ENCODE assay signal across 20 cellular contexts in genomic region chr16:11121909-11122692, GRCh38.
DNase-seq lines count a peak whose midpoint lies in the region; ATAC-seq, FAIRE-seq and TF ChIP-seq lines count a peak whose summit lies in the region.
"Had no signal": no experiment of that assay in that cellular context is flagged by ENCODE, and none has a peak within 500 bp of the region (broad histone marks: within the 10 kb centered on the region; RNA-seq: fewer than 3 reads in every experiment).

No MANE protein-coding gene starts in this region.

- H2AFZ ChIP-seq in astrocyte (ENCODE audit: low read depth, low read length), result no peak overlapping the region

- H3K36me3 Mint-ChIP-seq in activated T-cell treated with anti-CD3 and anti-CD28 coated beads, Interleukin-2, amount 50 U/mL, for 72 hours (ENCODE audit: insufficient read depth in 2 of 2), result peaks cover 9 to 26% of the 10 kb centered on the region in 2 donors
- peaks cover 14% of the 10 kb centered on the region for H3K36me3 Mint-ChIP-seq in astrocyte (ENCODE audit: low read depth, unreplicated experiment)

- H3K27ac Mint-ChIP-seq in activated T-cell treated with anti-CD3 and anti-CD28 coated beads, Interleukin-2, amount 50 U/mL, for 72 hours, result peak overlapping the region; percentile 38
- H3K27ac Mint-ChIP-seq in astrocyte (ENCODE audit: unreplicated experiment), result peak overlapping the region; percentile 72

- no peak for FAIRE-seq in astrocyte (lab: Jason Lieb, UNC)
- FAIRE-seq: G401.6, GM12878 had no signal

- no peak overlapping the region for H3K9ac ChIP-seq in astrocyte (ENCODE audit: low read length)
- H3K9ac ChIP-seq in rectal smooth muscle tissue (ENCODE audit: low read length), result no peak overlapping the region

- TF ChIP-seq CTCF in astrocyte (IDR thresholded peaks at IDR 0.05; ENCODE audit: insufficient read depth, low read depth, low read length), result no peak

- ATAC-seq in activated T-cell treated with anti-CD3 and anti-CD28 coated beads, Interleukin-2, amount 50 U/mL, for 72 hours (replicated peaks in 1 of 2), result no peak
- ATAC-seq in HG03571 (IDR thresholded peaks at IDR 0.05; ENCODE audit: unreplicated experiment) (no peak), GM18502 (IDR thresholded peaks at IDR 0.05; ENCODE audit: poor library complexity, unreplicated experiment) (no peak)
- ATAC-seq: body of pancreas, GM12878 had no signal

- H3K9me3 ChIP-seq in astrocyte (ENCODE audit: insufficient read depth, low read depth, low read length), result no peaks in the 10 kb centered on the region
- H3K9me3 ChIP-seq: body of pancreas, Caco-2, esophagus squamous epithelium had no signal

- DNase-seq in activated T-cell treated with anti-CD3 and anti-CD28 coated beads, Interleukin-2, amount 50 U/mL, for 72 hours, result no peak
- DNase-seq in activated T-cell treated with anti-CD3 and anti-CD28 coated beads for 4 hours (no peak), NCI-H1105 treated with DMSO at 0.1 percent for 48 hours (lab: John Stamatoyannopoulos, UW) (peak; percentile 37), astrocyte (ENCODE audit: low read depth) (peak; percentile 79), DMS114 treated with DMSO at 0.1 percent for 48 hours (lab: John Stamatoyannopoulos, UW; ENCODE audit: unreplicated experiment) (no peak)
- DNase-seq: activated CD8-positive, alpha-beta memory T cell treated with anti-CD3 and anti-CD28 coated beads for 24 hours; body of pancreas; Caco-2; dorsolateral prefrontal cortex; esophagus squamous epithelium; head of caudate nucleus; Karpas-422; mesenchymal stem cell; NCI-H1694; NCI-H510A had no signal

- H4K20me1 ChIP-seq in astrocyte (ENCODE audit: insufficient read depth, low read length), result peaks cover 3% of the 10 kb centered on the region

- no peak overlapping the region for H3K4me2 ChIP-seq in astrocyte (ENCODE audit: low read length)

- H3K27me3 Mint-ChIP-seq in activated T-cell treated with anti-CD3 and anti-CD28 coated beads, Interleukin-2, amount 50 U/mL, for 72 hours (ENCODE audit: low read depth), result no peaks in the 10 kb centered on the region
- peaks cover 2% of the 10 kb centered on the region for H3K27me3 Mint-ChIP-seq in astrocyte (ENCODE audit: low read depth, unreplicated experiment)

- H3K4me1 ChIP-seq in astrocyte (ENCODE audit: insufficient read depth, low read length), result peaks cover 18% of the 10 kb centered on the region
- peaks cover 5% of the 10 kb centered on the region for H3K4me1 ChIP-seq in rectal smooth muscle tissue (ENCODE audit: control insufficient read depth, insufficient read depth, low read length)
- H3K4me1 ChIP-seq: body of pancreas, Caco-2, esophagus squamous epithelium had no signal

- no peaks in the 10 kb centered on the region for H3K79me2 ChIP-seq in astrocyte (ENCODE audit: insufficient read depth, low read length)

- no peak overlapping the region for H3K4me3 ChIP-seq in astrocyte (ENCODE audit: insufficient read depth, low read depth, low read length)
- no peak overlapping the region for H3K4me3 ChIP-seq in rectal smooth muscle tissue (ENCODE audit: low read length)
- H3K4me3 ChIP-seq: body of pancreas, dorsolateral prefrontal cortex, esophagus squamous epithelium, GM12878 had no signal

- peaks cover 9% of the 10 kb centered on the region for H3K36me3 ChIP-seq in astrocyte (ENCODE audit: insufficient read depth, low read length)
- H3K36me3 ChIP-seq in rectal smooth muscle tissue (ENCODE audit: control insufficient read depth, insufficient read depth, low read length), result peaks cover 12% of the 10 kb centered on the region

- no peak overlapping the region for H3K4me3 Mint-ChIP-seq in activated T-cell treated with anti-CD3 and anti-CD28 coated beads, Interleukin-2, amount 50 U/mL, for 72 hours
- H3K4me3 Mint-ChIP-seq in astrocyte (ENCODE audit: unreplicated experiment), result no peak overlapping the region

- H3K27me3 ChIP-seq in astrocyte (ENCODE audit: insufficient read depth, low read length), result no peaks in the 10 kb centered on the region
- H3K27me3 ChIP-seq in rectal smooth muscle tissue (ENCODE audit: control insufficient read depth, insufficient read depth, low read length), result no peaks in the 10 kb centered on the region
- H3K27me3 ChIP-seq: body of pancreas, dorsolateral prefrontal cortex, esophagus squamous epithelium had no signal

- H3K27ac ChIP-seq in astrocyte (ENCODE audit: low read depth, low read length) (no peak overlapping the region), rectal smooth muscle tissue (ENCODE audit: low read depth, low read length) (peak overlapping the region; percentile 50)
- H3K27ac ChIP-seq: body of pancreas, dorsolateral prefrontal cortex, esophagus squamous epithelium had no signal

- peaks cover 37% of the 10 kb centered on the region for H3K4me1 Mint-ChIP-seq in activated T-cell treated with anti-CD3 and anti-CD28 coated beads, Interleukin-2, amount 50 U/mL, for 72 hours (ENCODE audit: low read depth)
- H3K4me1 Mint-ChIP-seq in astrocyte (ENCODE audit: low read depth, unreplicated experiment), result peaks cover 33% of the 10 kb centered on the region

- no peaks in the 10 kb centered on the region for H3K9me3 Mint-ChIP-seq in activated T-cell treated with anti-CD3 and anti-CD28 coated beads, Interleukin-2, amount 50 U/mL, for 72 hours
- no peaks in the 10 kb centered on the region for H3K9me3 Mint-ChIP-seq in astrocyte (ENCODE audit: unreplicated experiment)

Comparison
In these comparisons a context has a peak if more than half of its experiments do, and no peak if none do; other contexts are left out.
1. DNase-seq: peak in NCI-H1105 treated with DMSO at 0.1 percent for 48 hours (single experiment) and astrocyte (single experiment); none in activated T-cell treated with anti-CD3 and anti-CD28 coated beads, Interleukin-2, amount 50 U/mL, for 72 hours (0 of 2), activated T-cell treated with anti-CD3 and anti-CD28 coated beads for 4 hours (single experiment) and DMS114 treated with DMSO at 0.1 percent for 48 hours (single experiment).